Comparison of ENCODE assay signal across 16 cellular contexts in the genomic region with DNA sequence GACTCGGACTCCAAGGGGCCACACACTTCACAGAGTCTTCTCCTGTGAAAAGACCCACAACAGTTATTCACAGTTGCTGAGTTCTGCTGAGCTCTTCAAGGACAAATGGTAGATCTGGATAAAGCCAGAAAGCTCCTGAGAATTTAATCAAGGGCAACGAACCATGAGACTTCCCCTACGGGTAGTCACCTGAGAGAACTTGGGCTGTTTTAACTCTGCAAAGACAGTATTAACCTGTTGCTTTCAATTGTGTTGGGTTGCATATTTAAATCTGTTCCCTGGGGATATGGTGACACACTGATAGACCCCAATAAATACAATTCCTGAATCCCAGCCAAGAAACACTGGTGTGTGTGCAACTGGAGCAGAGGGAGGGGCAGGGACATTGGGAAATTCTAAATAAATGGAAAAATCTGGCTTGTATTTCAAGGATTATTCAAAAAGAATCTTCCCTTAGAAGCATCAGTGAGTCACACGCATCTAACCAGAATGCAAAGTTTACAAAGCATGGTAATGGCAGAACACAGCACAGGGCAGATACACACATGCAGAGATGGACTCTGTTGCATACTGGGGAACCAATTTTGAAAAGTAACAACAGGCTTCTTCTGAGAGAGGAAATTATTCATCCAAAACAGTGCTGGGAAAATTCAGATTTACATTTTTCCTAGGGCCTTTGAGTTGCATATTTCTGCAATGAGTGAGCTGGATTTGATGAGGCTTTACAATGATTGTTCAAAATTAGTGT. TPM values are rescaled to one million over a fixed set of nuclear protein-coding genes. Genes with fewer than 3 reads are reported as not detected.
DNase-seq lines count a peak whose midpoint lies in the region; TF ChIP-seq lines count a peak whose summit lies in the region.
"Had no signal": no experiment of that assay in that cellular context is flagged by ENCODE, and none has a peak within 500 bp of the region (broad histone marks: within the 10 kb centered on the region; RNA-seq: fewer than 3 reads in every experiment).

No MANE protein-coding gene starts in this region.

- H3K36me3 ChIP-seq in breast epithelium: no peaks in the 10 kb centered on the region
- H3K36me3 ChIP-seq: ascending aorta, upper lobe of right lung had no signal

- POLR2A ChIA-PET in MCF 10A (lab: Yijun Ruan, JAX): no interaction called here

- no peak overlapping the region for H2AFZ ChIP-seq in H9 (ENCODE audit: low read length)

- no peak overlapping the region for H3K4me3 ChIP-seq in breast epithelium
- no peak overlapping the region for H3K4me3 ChIP-seq in fibroblast of the aortic adventitia (ENCODE audit: low read depth, low read length)
- H3K4me3 ChIP-seq: ascending aorta, psoas muscle, upper lobe of right lung had no signal

- H2BK5ac ChIP-seq in H9 (ENCODE audit: insufficient read length, low read length): no peak overlapping the region

- no peaks in the 10 kb centered on the region for H4K20me1 ChIP-seq in H9 (ENCODE audit: control insufficient read depth, insufficient read depth, insufficient read length)

- no peak for TF ChIP-seq POLR2A in breast epithelium (IDR thresholded peaks at IDR 0.05)

- DNase-seq in MCF 10A (ENCODE audit: unreplicated experiment) (peak; percentile 16), breast epithelium (ENCODE audit: low spot score in 2 of 2) (no peak), T1000 (lab: John Stamatoyannopoulos, UW) (peak; percentile 18), fibroblast of the aortic adventitia (ENCODE audit: low read depth) (peak; percentile 51), NCI-H524 treated with DMSO at 0.1 percent for 48 hours (lab: John Stamatoyannopoulos, UW) (no peak), amygdala (lab: John Stamatoyannopoulos, UW) (no peak), H9 (no peak), NCI-H2081 (lab: John Stamatoyannopoulos, UW) (no peak)
- DNase-seq: activated CD4-positive, alpha-beta T cell treated with anti-CD3 and anti-CD28 coated beads for 36 hours; activated T-cell treated with anti-CD3 and anti-CD28 coated beads, Interleukin-2, amount 50 U/mL, for 48 hours; AML-193; endodermal cell; NCI-H187 treated with DMSO at 0.1 percent for 48 hours; psoas muscle; upper lobe of right lung had no signal

- H3K23ac ChIP-seq in H9 (ENCODE audit: insufficient read length, low read depth, low read length): no peak overlapping the region

- H3K27me3 ChIP-seq in breast epithelium: no peaks in the 10 kb centered on the region
- H3K27me3 ChIP-seq in H9 (ENCODE audit: insufficient read depth, low read length): no peaks in the 10 kb centered on the region
- H3K27me3 ChIP-seq: ascending aorta, upper lobe of right lung had no signal

- no peak overlapping the region for H4K8ac ChIP-seq in H9 (replicated peaks; ENCODE audit: insufficient read length, low read depth, low read length)

- no peak overlapping the region for H2BK20ac ChIP-seq in H9 (ENCODE audit: low read depth, low read length, poor library complexity, severe bottlenecking)

- H4K5ac ChIP-seq in H9 (ENCODE audit: insufficient read length, low read depth, low read length): no peak overlapping the region

- no peak overlapping the region for H3K9ac ChIP-seq in H9 (ENCODE audit: extremely low read depth, insufficient read length, low read length)

- no peaks in the 10 kb centered on the region for H3K36me3 Mint-ChIP-seq in MCF 10A (ENCODE audit: insufficient read depth, unreplicated experiment)
- no peaks in the 10 kb centered on the region for H3K36me3 Mint-ChIP-seq in H9 (ENCODE audit: insufficient read depth in 1 of 3, low read depth in 3 of 3)

- no peak overlapping the region for H3K4me2 ChIP-seq in H9 (ENCODE audit: insufficient read depth, insufficient read length, low read length)

- H3K23me2 ChIP-seq in H9 (ENCODE audit: insufficient read length, low read depth, low read length, poor library complexity, severe bottlenecking): no peaks in the 10 kb centered on the region

- H3K14ac ChIP-seq in H9 (ENCODE audit: insufficient read depth, low read length): no peak overlapping the region

- peaks cover 6% of the 10 kb centered on the region for H3K4me1 Mint-ChIP-seq in MCF 10A (ENCODE audit: insufficient read depth, unreplicated experiment)
- H3K4me1 Mint-ChIP-seq in H9: peaks cover 12 to 15% of the 10 kb centered on the region in 2 experiments
- H3K4me1 Mint-ChIP-seq: endodermal cell had no signal

- no peak overlapping the region for H2AK5ac ChIP-seq in H9 (ENCODE audit: insufficient read length, low read length)

- H2BK120ac ChIP-seq in H9 (ENCODE audit: low read depth, low read length, poor library complexity, severe bottlenecking): no peak overlapping the region

- H3K56ac ChIP-seq in H9 (ENCODE audit: insufficient read length, low read depth, low read length): no peak overlapping the region

- TF ChIP-seq CTCF in MCF 10A (IDR thresholded peaks at IDR 0.05; ENCODE audit: unreplicated experiment) (no peak), breast epithelium (IDR thresholded peaks at IDR 0.05) (no peak), fibroblast of the aortic adventitia (IDR thresholded peaks at IDR 0.05; ENCODE audit: insufficient read depth, low read length) (no peak), H9 (conservative IDR thresholded peaks at IDR 0.05) (no peak)

- CTCF ChIA-PET in MCF 10A (lab: Yijun Ruan, JAX): interaction anchor here (0.6 kb wide), 3 partner anchors 36 to 94 kb away, joined by 3 to 5 read pairs (median 3); partner anchors contain the start of gene TP53AIP1

- intact Hi-C loops in MCF 10A (cut with micrococcal nuclease) (no loop called here), breast epithelium (cut with DNase I; ENCODE audit: low total_unique reads) (no loop called here)

- no peak overlapping the region for H3T11ph ChIP-seq in H9 (ENCODE audit: low read length)

- no peaks in the 10 kb centered on the region for H3K9me3 ChIP-seq in breast epithelium
- H3K9me3 ChIP-seq in H9 (ENCODE audit: control insufficient read depth, low read depth, low read length): no peaks in the 10 kb centered on the region
- H3K9me3 ChIP-seq: ascending aorta, psoas muscle, upper lobe of right lung had no signal

- no peaks in the 10 kb centered on the region for H3K79me1 ChIP-seq in H9 (ENCODE audit: insufficient read depth, low read depth, low read length, poor library complexity, severe bottlenecking)

- H2BK15ac ChIP-seq in H9 (ENCODE audit: low read depth, low read length): no peak overlapping the region

- no peak overlapping the region for H3K4ac ChIP-seq in H9 (ENCODE audit: low read depth, low read length)

- H3K79me2 ChIP-seq in H9 (ENCODE audit: insufficient read depth, low read length): no peaks in the 10 kb centered on the region

- no peaks in the 10 kb centered on the region for H3K27me3 Mint-ChIP-seq in MCF 10A (ENCODE audit: insufficient read depth, unreplicated experiment)
- peaks cover 24% of the 10 kb centered on the region for H3K27me3 Mint-ChIP-seq in H9 (ENCODE audit: low read depth)
- H3K27me3 Mint-ChIP-seq: activated CD4-positive, alpha-beta T cell treated with anti-CD3 and anti-CD28 coated beads for 36 hours had no signal

- BruUV-seq in MCF 10A (replicated peaks; lab: Mats Ljungman, UMichigan): no TSS peak

- H3K27ac ChIP-seq in breast epithelium: no peak overlapping the region
- no peak overlapping the region for H3K27ac ChIP-seq in H9 (ENCODE audit: insufficient read length, low read depth, low read length)
- H3K27ac ChIP-seq: ascending aorta, psoas muscle, upper lobe of right lung had no signal

- H4K91ac ChIP-seq in H9 (ENCODE audit: insufficient read length, low read depth, low read length): no peak overlapping the region

- H3K4me3 Mint-ChIP-seq in MCF 10A (ENCODE audit: unreplicated experiment) (no peak overlapping the region), H9 (no peak overlapping the region)
- H3K4me3 Mint-ChIP-seq: activated CD4-positive, alpha-beta T cell treated with anti-CD3 and anti-CD28 coated beads for 36 hours; endodermal cell had no signal

- H3K4me1 ChIP-seq in breast epithelium (no peaks in the 10 kb centered on the region), H9 (ENCODE audit: insufficient read depth, low read length) (no peaks in the 10 kb centered on the region)
- H3K4me1 ChIP-seq: psoas muscle, upper lobe of right lung had no signal

- H3K27ac Mint-ChIP-seq in MCF 10A (ENCODE audit: low read depth, unreplicated experiment) (no peak overlapping the region), H9 (no peak overlapping the region; a peak in 1 of 7 replicates)
- H3K27ac Mint-ChIP-seq: activated CD4-positive, alpha-beta T cell treated with anti-CD3 and anti-CD28 coated beads for 36 hours; endodermal cell had no signal

- H3K9me3 Mint-ChIP-seq in MCF 10A (ENCODE audit: unreplicated experiment) (no peaks in the 10 kb centered on the region), H9 (no peaks in the 10 kb centered on the region; a peak in 1 of 5 replicates)
- H3K9me3 Mint-ChIP-seq: endodermal cell had no signal

- no peak overlapping the region for H3K18ac ChIP-seq in H9 (ENCODE audit: insufficient read length, low read depth, low read length)

- no CpG with 5 or more reads among the region's 4 CpGs for WGBS in H9 (ENCODE audit: extremely low coverage, insufficient read length, low lambda C conversion rate)

- H2BK12ac ChIP-seq in H9 (ENCODE audit: insufficient read length, low read depth, low read length): no peak overlapping the region

RNA-seq across cellular contexts. Expression of gene KCNJ1, which starts 4.0 kb away (rescaled TPM):
- total RNA-seq in MCF 10A (2022) (not detected in 2 replicates), breast epithelium (under 1 TPM in 1 of 3 donors, not detected in 2; 0.16 TPM), fibroblast of the aortic adventitia (ENCODE audit: low replicate concordance) (0.25 TPM in 1 of 2 replicates, not detected in the other), H9 (2021) (not detected in 2 replicates)
- total RNA-seq: activated CD4-positive, alpha-beta T cell treated with anti-CD3 and anti-CD28 coated beads for 36 hours; ascending aorta; endodermal cell; psoas muscle had no signal

RNA-seq across cellular contexts. Expression of gene KCNJ5, which starts 28.1 kb away (rescaled TPM):
- total RNA-seq in MCF 10A (2022): not detected in 2 replicates
- 1 to 10 TPM in 2 of 3 donors, under 1 TPM in 1; 0.98 to 8.8 (median 2.8) TPM for total RNA-seq in breast epithelium
- total RNA-seq in fibroblast of the aortic adventitia (ENCODE audit: low replicate concordance): 0.09 TPM in 1 of 2 replicates, not detected in the other
- 0.04 and 0.11 TPM in 2 replicates for total RNA-seq in H9 (2021)
- total RNA-seq: activated CD4-positive, alpha-beta T cell treated with anti-CD3 and anti-CD28 coated beads for 36 hours had no signal

Comparison
In these comparisons a context has a peak if more than half of its experiments do, and no peak if none do; other contexts are left out.
1. DNase-seq: peak in MCF 10A (single experiment), T1000 (single experiment) and fibroblast of the aortic adventitia (single experiment); none in breast epithelium (0 of 2), NCI-H524 treated with DMSO at 0.1 percent for 48 hours (single experiment), amygdala (0 of 56), H9 (single experiment) and NCI-H2081 (0 of 2).